Comparison of ENCODE assay signal across 18 cellular contexts in the genomic region with DNA sequence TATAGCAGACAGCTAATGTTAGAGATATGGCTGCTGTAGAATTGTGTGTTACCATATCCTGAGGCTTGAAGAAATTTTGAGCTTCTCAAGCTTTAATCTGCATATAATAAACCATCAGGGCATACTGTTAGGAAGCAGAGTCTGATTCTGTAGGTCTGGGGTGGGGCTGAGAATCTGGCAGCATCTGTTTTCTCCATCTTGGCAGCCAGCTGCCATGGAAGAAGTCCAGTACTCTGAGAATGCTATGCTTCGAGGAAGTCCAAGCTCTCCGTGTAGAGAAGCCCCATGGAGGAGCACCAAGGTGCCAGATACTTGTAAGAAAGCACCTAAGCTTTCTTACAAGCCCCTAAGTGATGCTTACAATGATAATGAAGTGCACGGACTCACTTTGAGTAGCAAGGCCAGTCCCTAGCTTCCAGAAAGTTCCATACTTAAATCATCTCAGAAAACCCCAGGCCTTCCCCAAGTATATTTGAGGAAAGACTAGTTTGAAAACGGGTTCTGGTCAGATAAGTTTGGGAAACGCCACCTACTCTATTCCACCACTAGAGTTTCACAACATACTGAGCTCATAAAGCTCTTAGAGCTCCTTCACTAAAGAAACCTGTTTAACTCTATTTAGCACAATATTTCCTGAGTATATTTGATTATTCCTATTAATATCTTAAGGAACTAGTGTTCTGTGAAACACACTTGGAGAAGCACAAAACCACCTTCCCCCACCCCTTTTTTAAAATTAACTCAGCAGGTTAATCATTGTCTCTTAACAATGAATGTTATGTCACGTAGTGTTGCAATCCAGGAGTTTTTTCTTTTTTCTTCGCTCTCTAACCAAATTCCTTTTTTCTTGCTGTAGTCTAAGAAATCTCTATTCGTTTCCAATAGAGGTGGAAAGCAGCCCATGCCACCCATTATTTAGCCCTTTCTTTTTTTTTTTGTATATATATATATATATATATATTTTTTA. TPM values are rescaled to one million over a fixed set of nuclear protein-coding genes. Genes with fewer than 3 reads are reported as not detected.
DNase-seq lines count a peak whose midpoint lies in the region; ATAC-seq and TF ChIP-seq lines count a peak whose summit lies in the region.
"Had no signal": no experiment of that assay in that cellular context is flagged by ENCODE, and none has a peak within 500 bp of the region (broad histone marks: within the 10 kb centered on the region; RNA-seq: fewer than 3 reads in every experiment).

No MANE protein-coding gene starts in this region.

- no peaks in the 10 kb centered on the region for H3K36me3 Mint-ChIP-seq in natural killer cell treated with Interleukin-12 subunit alpha and Interleukin-12 subunit beta and Interleukin-15 and Interleukin-18, amount 100 ng/mL, for 72 hours
- H3K36me3 Mint-ChIP-seq in natural killer cell, result no peaks in the 10 kb centered on the region
- H3K36me3 Mint-ChIP-seq in CD8-positive, alpha-beta T cell, result no peaks in the 10 kb centered on the region

- H3K4me3 ChIP-seq in Loucy (ENCODE audit: low read length, poor library complexity, severe bottlenecking) (no peak overlapping the region), upper lobe of right lung (no peak overlapping the region), tibial artery (no peak overlapping the region)
- H3K4me3 ChIP-seq in CD8-positive, alpha-beta T cell (ENCODE audit: low read depth, low read length), result no peak overlapping the region
- H3K4me3 ChIP-seq: sigmoid colon had no signal

- no peak overlapping the region for H3K9ac ChIP-seq in Loucy (ENCODE audit: low read depth, low read length, poor library complexity, severe bottlenecking)

- POLR2A ChIA-PET in CD8-positive, alpha-beta T cell (lab: Charles Lee), result interaction anchor here (1.1 to 1.4 kb wide), 2 partner anchors 8 to 170 kb away, joined by 4 read pairs; a partner anchor contains a TSS

- no peaks in the 10 kb centered on the region for H3K27me3 ChIP-seq in Loucy (ENCODE audit: insufficient read depth, low read length, poor library complexity, severe bottlenecking)
- H3K27me3 ChIP-seq in upper lobe of right lung, result no peaks in the 10 kb centered on the region
- no peaks in the 10 kb centered on the region for H3K27me3 ChIP-seq in CD8-positive, alpha-beta T cell (ENCODE audit: insufficient read depth, low read length)
- H3K27me3 ChIP-seq in tibial artery, result no peaks in the 10 kb centered on the region
- H3K27me3 ChIP-seq: neutrophil, sigmoid colon had no signal

- peak overlapping the region; percentile 47 for H3K4me3 Mint-ChIP-seq in natural killer cell treated with Interleukin-12 subunit alpha and Interleukin-12 subunit beta and Interleukin-15 and Interleukin-18, amount 100 ng/mL, for 72 hours
- H3K4me3 Mint-ChIP-seq in natural killer cell, result no peak overlapping the region
- H3K4me3 Mint-ChIP-seq in CD8-positive, alpha-beta T cell, result no peak overlapping the region
- H3K4me3 Mint-ChIP-seq: activated CD8-positive, alpha-beta memory T cell treated with anti-CD3 and anti-CD28 coated beads, Interleukin-2, amount 10 ng/mL, durations not matched to agents 7 days and 5 days; activated naive CD4-positive, alpha-beta T cell treated with anti-CD3 and anti-CD28 coated beads for 36 hours; T-helper 17 cell had no signal

- H3K4me1 Mint-ChIP-seq in natural killer cell treated with Interleukin-12 subunit alpha and Interleukin-12 subunit beta and Interleukin-15 and Interleukin-18, amount 100 ng/mL, for 72 hours (ENCODE audit: low read depth in 2 of 2), result peaks cover 60 to 86% of the 10 kb centered on the region in 2 donors
- H3K4me1 Mint-ChIP-seq in natural killer cell, result peaks cover 46 to 54% of the 10 kb centered on the region in 2 donors
- H3K4me1 Mint-ChIP-seq in CD8-positive, alpha-beta T cell (ENCODE audit: low read depth), result peaks cover 33% of the 10 kb centered on the region

- H3K27me3 Mint-ChIP-seq in natural killer cell treated with Interleukin-12 subunit alpha and Interleukin-12 subunit beta and Interleukin-15 and Interleukin-18, amount 100 ng/mL, for 72 hours, result no peaks in the 10 kb centered on the region
- peaks cover 0 to 3% of the 10 kb centered on the region in 2 donors for H3K27me3 Mint-ChIP-seq in natural killer cell (ENCODE audit: low read depth in 2 of 2)
- no peaks in the 10 kb centered on the region for H3K27me3 Mint-ChIP-seq in CD8-positive, alpha-beta T cell (ENCODE audit: low read depth)
- H3K27me3 Mint-ChIP-seq: activated CD8-positive, alpha-beta memory T cell treated with anti-CD3 and anti-CD28 coated beads, Interleukin-2, amount 10 ng/mL, durations not matched to agents 7 days and 5 days; T-helper 17 cell had no signal

- no peaks in the 10 kb centered on the region for H3K79me2 ChIP-seq in Loucy (ENCODE audit: insufficient read depth, low read length)

- ATAC-seq in natural killer cell treated with Interleukin-12 subunit alpha and Interleukin-12 subunit beta and Interleukin-15 and Interleukin-18, amount 100 ng/mL, for 72 hours, result peak; percentile 14 to 82
- ATAC-seq in natural killer cell (no peak), esophagus mucosa (peak; percentile 42), upper lobe of right lung (peak; percentile 47)
- ATAC-seq in CD8-positive, alpha-beta T cell, result no peak
- ATAC-seq: activated CD8-positive, alpha-beta memory T cell treated with anti-CD3 and anti-CD28 coated beads, Interleukin-2, amount 10 ng/mL, durations not matched to agents 7 days and 5 days; T-helper 17 cell had no signal

- H3K4me2 ChIP-seq in Loucy (ENCODE audit: low read depth, low read length, poor library complexity, severe bottlenecking), result no peak overlapping the region

- CTCF ChIA-PET in CD8-positive, alpha-beta T cell (lab: Charles Lee), result interaction anchor here (0.9 to 6.1 kb wide), 5 partner anchors 59 to 75 kb away, joined by 3 to 29 read pairs (median 6); a partner anchor contains a TSS

- no peaks in the 10 kb centered on the region for H3F3A ChIP-seq in Loucy (ENCODE audit: low read depth)

- no peaks in the 10 kb centered on the region for H4K20me1 ChIP-seq in Loucy (ENCODE audit: insufficient read depth, low read length, poor library complexity, severe bottlenecking)

- TF ChIP-seq CTCF in natural killer cell (IDR thresholded peaks at IDR 0.05) (no peak), Loucy (conservative IDR thresholded peaks at IDR 0.05; ENCODE audit: low read length) (no peak), upper lobe of right lung (IDR thresholded peaks at IDR 0.05) (no peak), tibial artery (IDR thresholded peaks at IDR 0.05) (no peak)
- no peak for TF ChIP-seq CTCF in CD8-positive, alpha-beta T cell (IDR thresholded peaks at IDR 0.05)

- H3K27ac ChIP-seq in upper lobe of right lung (peak overlapping the region; percentile 56), tibial artery (no peak overlapping the region)
- H3K27ac ChIP-seq in CD8-positive, alpha-beta T cell (ENCODE audit: low read depth, low read length), result no peak overlapping the region
- H3K27ac ChIP-seq: neutrophil, sigmoid colon had no signal

- H3K27ac Mint-ChIP-seq in natural killer cell treated with Interleukin-12 subunit alpha and Interleukin-12 subunit beta and Interleukin-15 and Interleukin-18, amount 100 ng/mL, for 72 hours, result peak overlapping the region; percentile 95 to 98
- peak overlapping the region in 1 of 2 donors; percentile 69 for H3K27ac Mint-ChIP-seq in natural killer cell
- no peak overlapping the region for H3K27ac Mint-ChIP-seq in CD8-positive, alpha-beta T cell
- H3K27ac Mint-ChIP-seq: activated CD8-positive, alpha-beta memory T cell treated with anti-CD3 and anti-CD28 coated beads, Interleukin-2, amount 10 ng/mL, durations not matched to agents 7 days and 5 days; activated naive CD4-positive, alpha-beta T cell treated with anti-CD3 and anti-CD28 coated beads for 36 hours; T-helper 17 cell had no signal

- H3K4me1 ChIP-seq in Loucy (ENCODE audit: insufficient read depth, low read length, poor library complexity, severe bottlenecking), result peaks cover 16% of the 10 kb centered on the region
- H3K4me1 ChIP-seq in upper lobe of right lung, result peaks cover 3% of the 10 kb centered on the region
- H3K4me1 ChIP-seq in CD8-positive, alpha-beta T cell (ENCODE audit: insufficient read depth, low read length), result peaks cover 21% of the 10 kb centered on the region
- no peaks in the 10 kb centered on the region for H3K4me1 ChIP-seq in tibial artery
- H3K4me1 ChIP-seq: sigmoid colon had no signal

- no peaks in the 10 kb centered on the region for H3K9me3 ChIP-seq in Loucy (ENCODE audit: insufficient read depth, low read depth, low read length)
- H3K9me3 ChIP-seq in upper lobe of right lung, result no peaks in the 10 kb centered on the region
- no peaks in the 10 kb centered on the region for H3K9me3 ChIP-seq in CD8-positive, alpha-beta T cell (ENCODE audit: low read length)
- H3K9me3 ChIP-seq in tibial artery, result no peaks in the 10 kb centered on the region
- H3K9me3 ChIP-seq: neutrophil, sigmoid colon had no signal

- peak overlapping the region; percentile 52 for H2AFZ ChIP-seq in Loucy (ENCODE audit: low read length)

- H3K36me3 ChIP-seq in Loucy (ENCODE audit: insufficient read depth, low read length), result no peaks in the 10 kb centered on the region
- no peaks in the 10 kb centered on the region for H3K36me3 ChIP-seq in upper lobe of right lung
- no peaks in the 10 kb centered on the region for H3K36me3 ChIP-seq in CD8-positive, alpha-beta T cell (ENCODE audit: insufficient read depth, low read length)
- no peaks in the 10 kb centered on the region for H3K36me3 ChIP-seq in tibial artery
- H3K36me3 ChIP-seq: neutrophil, sigmoid colon had no signal

- peak; percentile 64 for DNase-seq in natural killer cell treated with Interleukin-12 subunit alpha and Interleukin-12 subunit beta and Interleukin-15 and Interleukin-18, amount 100 ng/mL, for 72 hours (ENCODE audit: low spot score)
- DNase-seq in natural killer cell (no peak), upper lobe of right lung (no peak), tibial artery (no peak)
- no peak for DNase-seq in CD8-positive, alpha-beta T cell
- no peak for DNase-seq in stimulated activated CD8-positive, alpha-beta memory T cell treated with anti-CD3 and anti-CD28 coated beads, Interleukin-4, amount 100 ng/mL, for 48 hours
- DNase-seq: activated CD4-positive, CD25-positive, alpha-beta regulatory T cell; activated CD8-positive, alpha-beta memory T cell treated with anti-CD3 and anti-CD28 coated beads, Interleukin-2, amount 10 ng/mL, durations not matched to agents 7 days and 5 days; activated naive CD4-positive, alpha-beta T cell treated with anti-CD3 and anti-CD28 coated beads for 36 hours; NCI-H187; NCI-H69; sigmoid colon; stimulated activated CD4-positive, alpha-beta T cell treated with anti-CD3 and anti-CD28 coated beads, Interleukin-4, amount 100 ng/mL, for 1 hour; T-helper 17 cell had no signal

- no peaks in the 10 kb centered on the region for H3K9me2 ChIP-seq in Loucy (replicated peaks; ENCODE audit: low read depth, low read length)

- peaks cover 2% of the 10 kb centered on the region for H3K9me3 Mint-ChIP-seq in natural killer cell treated with Interleukin-12 subunit alpha and Interleukin-12 subunit beta and Interleukin-15 and Interleukin-18, amount 100 ng/mL, for 72 hours
- no peaks in the 10 kb centered on the region for H3K9me3 Mint-ChIP-seq in natural killer cell
- H3K9me3 Mint-ChIP-seq in CD8-positive, alpha-beta T cell, result no peaks in the 10 kb centered on the region
- H3K9me3 Mint-ChIP-seq: activated naive CD4-positive, alpha-beta T cell treated with anti-CD3 and anti-CD28 coated beads for 36 hours had no signal

- intact Hi-C loops in natural killer cell (cut with micrococcal nuclease), result no loop called here
- intact Hi-C loops in upper lobe of right lung (cut with DNase I), result no loop called here
- intact Hi-C loops in CD8-positive, alpha-beta T cell (cut with DNase I, micrococcal nuclease), result no loop called here
- intact Hi-C loops in tibial artery (cut with DNase I; ENCODE audit: low total_unique reads), result no loop called here

RNA-seq across cellular contexts. Expression of a gene that starts 59.9 kb away (rescaled TPM):
- 100 to 1,000 TPM; 154 to 241 TPM for total RNA-seq in natural killer cell treated with Interleukin-12 subunit alpha and Interleukin-12 subunit beta and Interleukin-15 and Interleukin-18, amount 100 ng/mL, for 72 hours
- total RNA-seq in natural killer cell (100 to 1,000 TPM in 1 of 3 donors, 10 to 100 TPM in 2; 65.9 to 122 (median 96.5) TPM), esophagus mucosa (21.2 TPM), upper lobe of right lung (9.4 TPM)
- 10 to 100 TPM; 58.2 to 65.2 TPM for total RNA-seq in CD8-positive, alpha-beta T cell
- total RNA-seq: LHCN-M2 had no signal

Comparison
In these comparisons a context has a peak if more than half of its experiments do, and no peak if none do; other contexts are left out.
1. ATAC-seq: peak in natural killer cell treated with Interleukin-12 subunit alpha and Interleukin-12 subunit beta and Interleukin-15 and Interleukin-18, amount 100 ng/mL, for 72 hours (2 of 2), esophagus mucosa (single experiment) and upper lobe of right lung (single experiment); none in natural killer cell (0 of 3) and CD8-positive, alpha-beta T cell (single experiment).